Comparison of ENCODE assay signal across 23 cellular contexts in genomic region chr3:97979610-97980009, GRCh38. TPM values are rescaled to one million over a fixed set of nuclear protein-coding genes. Genes with fewer than 3 reads are reported as not detected.
DNase-seq lines count a peak whose midpoint lies in the region; ATAC-seq, FAIRE-seq and TF ChIP-seq lines count a peak whose summit lies in the region.
"Had no signal": no experiment of that assay in that cellular context is flagged by ENCODE, and none has a peak within 500 bp of the region (broad histone marks: within the 10 kb centered on the region; RNA-seq: fewer than 3 reads in every experiment).

No MANE protein-coding gene starts in this region.

- TF ChIP-seq EP300 in HepG2 (IDR thresholded peaks at IDR 0.05; ENCODE audit: low read depth in 2 of 2, low read length in 2 of 2): no peak
- no peak for TF ChIP-seq EP300 in HepG2 (CRISPR knock-in tag; IDR thresholded peaks at IDR 0.05; ENCODE audit: borderline replicate concordance)

- H3K27me3 ChIP-seq in HepG2 (ENCODE audit: control insufficient read depth in 1 of 2, insufficient read depth in 2 of 2, low read length in 2 of 2) (no peaks in the 10 kb centered on the region), right lobe of liver (no peaks in the 10 kb centered on the region), Karpas-422 (ENCODE audit: low read length) (no peaks in the 10 kb centered on the region)
- H3K27me3 ChIP-seq: dorsolateral prefrontal cortex had no signal

- H3K27ac ChIP-seq in HepG2 (ENCODE audit: extremely low read length, insufficient read depth, low read length) (no peak overlapping the region), right lobe of liver (no peak overlapping the region), Karpas-422 (ENCODE audit: low read length) (no peak overlapping the region)
- H3K27ac ChIP-seq: C4-2B, dorsolateral prefrontal cortex, neutrophil had no signal

- H3K9me3 ChIP-seq in HepG2 (ENCODE audit: low read length): no peaks in the 10 kb centered on the region
- no peaks in the 10 kb centered on the region for H3K9me3 ChIP-seq in right lobe of liver
- no peaks in the 10 kb centered on the region for H3K9me3 ChIP-seq in Karpas-422 (ENCODE audit: low read length)
- H3K9me3 ChIP-seq: neutrophil had no signal

- POLR2A ChIA-PET in HepG2 (lab: Yijun Ruan, JAX): no interaction called here

- no peak for FAIRE-seq in HepG2 (lab: Jason Lieb, UNC)
- FAIRE-seq: frontal cortex, GM12878, RCC 7860 had no signal

- H3K36me3 ChIP-seq in HepG2 (replicated peaks in 1 of 2; ENCODE audit: control insufficient read depth in 1 of 2, insufficient read depth in 2 of 2, low read length in 2 of 2): no peaks in the 10 kb centered on the region
- H3K36me3 ChIP-seq in right lobe of liver: no peaks in the 10 kb centered on the region
- H3K36me3 ChIP-seq in Karpas-422 (ENCODE audit: insufficient read depth, low read length): no peaks in the 10 kb centered on the region
- H3K36me3 ChIP-seq: neutrophil had no signal

- intact Hi-C loops in HepG2 (cut with micrococcal nuclease; ENCODE audit: unreplicated experiment): no loop called here
- intact Hi-C loops in right lobe of liver (cut with DNase I): no loop called here
- intact Hi-C loops in left cardiac atrium (cut with DNase I): no loop called here

- no peak for TF ChIP-seq RAD21 in HepG2 (CRISPR knock-in tag; IDR thresholded peaks at IDR 0.05)

- TF ChIP-seq POLR2A in HepG2 (IDR thresholded peaks at IDR 0.05; ENCODE audit: insufficient read depth in 1 of 2, low read depth in 2 of 2, low read length in 2 of 2) (no peak), right lobe of liver (IDR thresholded peaks at IDR 0.05) (no peak)

- H3K9ac ChIP-seq in HepG2 (ENCODE audit: insufficient read depth, low read depth, low read length) (no peak overlapping the region), Karpas-422 (ENCODE audit: low read length) (no peak overlapping the region)

- no peak overlapping the region for H3K4me2 ChIP-seq in HepG2 (ENCODE audit: low read depth, low read length)
- no peak overlapping the region for H3K4me2 ChIP-seq in Karpas-422 (ENCODE audit: low read depth, low read length, poor library complexity, severe bottlenecking)

- H4K20me1 ChIP-seq in HepG2 (ENCODE audit: insufficient read depth, low read length) (no peaks in the 10 kb centered on the region), Karpas-422 (ENCODE audit: insufficient read depth, low read depth, low read length) (no peaks in the 10 kb centered on the region)

- BruUV-seq in HepG2 (replicated peaks; lab: Mats Ljungman, UMichigan): no TSS peak

- in situ Hi-C loops in HepG2 (cut with HindIII; ENCODE audit: extremely low pct_ligation_motif_present, low pct_unique_long_range_greater_than_20kb) (no loop called here), KBM-7 (cut with MboI; ENCODE audit: low pct_unique_long_range_greater_than_20kb, low sequenced_read_pairs) (no loop called here)

- ATAC-seq in HepG2: peak; percentile 81
- no peak for ATAC-seq in right lobe of liver
- ATAC-seq in left cardiac atrium: peak; percentile 53 to 80
- ATAC-seq in HG03469 (IDR thresholded peaks at IDR 0.05; ENCODE audit: unreplicated experiment): no peak
- ATAC-seq: GM12878 had no signal

- H3K4me3 ChIP-seq in HepG2 (replicated peaks in 1 of 3; ENCODE audit: insufficient read depth in 1 of 3, low read depth in 2 of 3, low read length in 3 of 3): no peak overlapping the region
- H3K4me3 ChIP-seq in right lobe of liver: no peak overlapping the region
- no peak overlapping the region for H3K4me3 ChIP-seq in Karpas-422 (ENCODE audit: low read length)
- H3K4me3 ChIP-seq: dorsolateral prefrontal cortex, GM12878 had no signal

- DNase-seq in HepG2 (ENCODE audit: low spot score) (peak; percentile 5), right lobe of liver (no peak), NCI-H82 treated with DMSO at 0.1 percent for 48 hours (lab: John Stamatoyannopoulos, UW; ENCODE audit: unreplicated experiment) (peak; percentile 89), left cardiac atrium (no peak), Karpas-422 (no peak), NCI-H1092 treated with DMSO at 0.1 percent for 48 hours (lab: John Stamatoyannopoulos, UW) (no peak), KBM-7 (no peak)
- DNase-seq: activated CD4-positive, alpha-beta T cell treated with anti-CD3 and anti-CD28 coated beads, Interleukin-2, amount 50 U/mL, for 1 hour; activated T-cell treated with anti-CD3 and anti-CD28 coated beads for 4 hours; amniotic stem cell; dorsolateral prefrontal cortex; GDM1; midbrain; NCI-H1105; retina had no signal

- H3K4me1 ChIP-seq in HepG2 (ENCODE audit: insufficient read depth, low read length) (peaks cover 28% of the 10 kb centered on the region), right lobe of liver (peaks cover 0 to 20% (median 0%) of the 10 kb centered on the region in 4 donors), Karpas-422 (ENCODE audit: low read length) (no peaks in the 10 kb centered on the region)

- 79% methylated on average over 2 of the region's 3 CpGs for WGBS in HepG2 (ENCODE audit: low lambda C conversion rate)
- WGBS in right lobe of liver (ENCODE audit: insufficient coverage, low coverage, low lambda C conversion rate, missing lambda C conversion rate): 84% methylated on average over 3 of the region's 3 CpGs

- H3K79me2 ChIP-seq in HepG2 (ENCODE audit: insufficient read depth, low read length) (no peaks in the 10 kb centered on the region), Karpas-422 (ENCODE audit: low read length) (no peaks in the 10 kb centered on the region)

- H3K9me2 ChIP-seq in Karpas-422 (replicated peaks; ENCODE audit: insufficient read depth, low read length): no peaks in the 10 kb centered on the region

- TF ChIP-seq CTCF in HepG2 (CRISPR knock-in tag; IDR thresholded peaks at IDR 0.05) (no peak), right lobe of liver (IDR thresholded peaks at IDR 0.05) (no peak)

- CTCF ChIA-PET in HepG2 (lab: Yijun Ruan, JAX; ENCODE audit: low intra/inter-chr PET ratio, low total read pairs): no interaction called here

- H2AFZ ChIP-seq in HepG2 (ENCODE audit: low read length) (no peak overlapping the region), Karpas-422 (ENCODE audit: low read length) (no peak overlapping the region)

RNA-seq across cellular contexts. Expression of gene RIOX2, which starts 7.4 kb away (rescaled TPM):
- 43.3 and 52.5 TPM in 2 replicates for total RNA-seq in HepG2 (2016; rRNA removed; fragmentation: Illumina TruSeq; extraction: Trizol)
- 7.6 and 8.5 TPM in 2 replicates for total RNA-seq in HepG2 (2016; cell fraction: cytosol; rRNA removed; fragmentation: Illumina TruSeq; extraction: Trizol; ENCODE audit: low read depth)
- 39.9 and 53.9 TPM in 2 replicates for total RNA-seq in HepG2 (2016; cell fraction: insoluble cytoplasmic fraction; rRNA removed; fragmentation: Illumina TruSeq; extraction: Trizol)
- 17.8 and 19.5 TPM in 2 replicates for total RNA-seq in HepG2 (2016; cell fraction: membrane; rRNA removed; fragmentation: Illumina TruSeq; extraction: Trizol)
- total RNA-seq in HepG2 (2016; cell fraction: nucleus; rRNA removed; fragmentation: Illumina TruSeq; extraction: Trizol): 39.6 and 43.6 TPM in 2 replicates
- polyA plus RNA-seq in HepG2 (2011; rRNA removed): 19.9 and 20.6 TPM in 2 replicates
- 9.8 and 13.9 TPM in 2 replicates for polyA plus RNA-seq in HepG2 (2011; cell fraction: cytosol; rRNA removed)
- 17.8 and 22.6 TPM in 2 replicates for polyA plus RNA-seq in HepG2 (2011; cell fraction: nucleus; rRNA removed)
- polyA plus RNA-seq in HepG2 (2012): 15.3 and 18.5 TPM in 2 replicates
- polyA plus RNA-seq in HepG2 (2016; cell fraction: cytosol; fragmentation: Illumina TruSeq; extraction: Trizol; ENCODE audit: low read depth): 5.7 and 5.9 TPM in 2 replicates
- polyA plus RNA-seq in HepG2 (2016; cell fraction: insoluble cytoplasmic fraction; fragmentation: Illumina TruSeq; extraction: Trizol; ENCODE audit: low read depth): 47.1 and 49.7 TPM in 2 replicates
- polyA plus RNA-seq in HepG2 (2016; cell fraction: membrane; fragmentation: Illumina TruSeq; extraction: Trizol; ENCODE audit: low read depth): 12.6 and 13.2 TPM in 2 replicates
- 45.3 and 47.8 TPM in 2 replicates for polyA plus RNA-seq in HepG2 (2016; cell fraction: nucleus; fragmentation: Illumina TruSeq; extraction: Trizol; ENCODE audit: insufficient read depth, low read depth)
- 32.9 and 36.1 TPM in 2 replicates for polyA minus RNA-seq in HepG2 (2011; rRNA and poly(A)+ RNA removed; ENCODE audit: low replicate concordance)
- polyA minus RNA-seq in HepG2 (2011; cell fraction: cytosol; rRNA and poly(A)+ RNA removed): 10.4 and 10.9 TPM in 2 replicates
- polyA minus RNA-seq in HepG2 (2011; cell fraction: nucleus; rRNA and poly(A)+ RNA removed): 66.2 and 73.6 TPM in 2 replicates
- 10 to 100 TPM; 10.9 to 27.6 (median 15.6) TPM for total RNA-seq in right lobe of liver
- total RNA-seq in left cardiac atrium: 10 to 100 TPM; 12.9 to 16.0 TPM
- total RNA-seq in Karpas-422 (2014; rRNA removed; shearing (Covaris generic); ENCODE audit: low replicate concordance): 53.1 and 55.6 TPM in 2 replicates

RNA-seq across cellular contexts. Expression of gene GABRR3, which starts 55.5 kb away (rescaled TPM):
- 0.31 and 0.42 TPM in 2 replicates for total RNA-seq in HepG2 (2016; rRNA removed; fragmentation: Illumina TruSeq; extraction: Trizol)
- not detected in 2 replicates for total RNA-seq in HepG2 (2016; cell fraction: cytosol; rRNA removed; fragmentation: Illumina TruSeq; extraction: Trizol; ENCODE audit: low read depth)
- total RNA-seq in HepG2 (2016; cell fraction: insoluble cytoplasmic fraction; rRNA removed; fragmentation: Illumina TruSeq; extraction: Trizol): 0.22 and 0.46 TPM in 2 replicates
- total RNA-seq in HepG2 (2016; cell fraction: membrane; rRNA removed; fragmentation: Illumina TruSeq; extraction: Trizol): 0.09 and 0.24 TPM in 2 replicates
- total RNA-seq in HepG2 (2016; cell fraction: nucleus; rRNA removed; fragmentation: Illumina TruSeq; extraction: Trizol): 0.25 and 0.38 TPM in 2 replicates
- polyA plus RNA-seq in HepG2 (2011; rRNA removed): 0.60 and 0.83 TPM in 2 replicates
- 0.35 and 0.45 TPM in 2 replicates for polyA plus RNA-seq in HepG2 (2011; cell fraction: cytosol; rRNA removed)
- 0.39 and 0.83 TPM in 2 replicates for polyA plus RNA-seq in HepG2 (2011; cell fraction: nucleus; rRNA removed)
- polyA plus RNA-seq in HepG2 (2012): 0.21 TPM in 1 of 2 replicates, not detected in the other
- 0.06 TPM in 1 of 2 replicates, not detected in the other for polyA plus RNA-seq in HepG2 (2016; cell fraction: cytosol; fragmentation: Illumina TruSeq; extraction: Trizol; ENCODE audit: low read depth)
- polyA plus RNA-seq in HepG2 (2016; cell fraction: insoluble cytoplasmic fraction; fragmentation: Illumina TruSeq; extraction: Trizol; ENCODE audit: low read depth): 0.33 and 0.48 TPM in 2 replicates
- polyA plus RNA-seq in HepG2 (2016; cell fraction: membrane; fragmentation: Illumina TruSeq; extraction: Trizol; ENCODE audit: low read depth): 0.16 and 0.24 TPM in 2 replicates
- polyA plus RNA-seq in HepG2 (2016; cell fraction: nucleus; fragmentation: Illumina TruSeq; extraction: Trizol; ENCODE audit: insufficient read depth, low read depth): 0.37 and 0.71 TPM in 2 replicates
- polyA minus RNA-seq in HepG2 (2011; rRNA and poly(A)+ RNA removed; ENCODE audit: low replicate concordance): 0.26 TPM in 1 of 2 replicates, not detected in the other
- polyA minus RNA-seq in HepG2 (2011; cell fraction: cytosol; rRNA and poly(A)+ RNA removed): 0.26 TPM in 1 of 2 replicates, not detected in the other
- 0.62 and 0.77 TPM in 2 replicates for polyA minus RNA-seq in HepG2 (2011; cell fraction: nucleus; rRNA and poly(A)+ RNA removed)
- under 1 TPM in 1 of 6 experiments, not detected in 5; 0.51 TPM for total RNA-seq in right lobe of liver
- not detected for total RNA-seq in left cardiac atrium
- not detected in 2 replicates for total RNA-seq in Karpas-422 (2014; rRNA removed; shearing (Covaris generic); ENCODE audit: low replicate concordance)
- total RNA-seq: epithelial cell of proximal tubule, frontal cortex, GM12878, HT-29 had no signal
- polyA plus RNA-seq: GM12878 had no signal

Comparison
In these comparisons a context has a peak if more than half of its experiments do, and no peak if none do; other contexts are left out.
1. ATAC-seq: peak in HepG2 (single experiment) and left cardiac atrium (2 of 2); none in right lobe of liver (0 of 4) and HG03469 (single experiment).
2. DNase-seq: peak in HepG2 (single experiment) and NCI-H82 treated with DMSO at 0.1 percent for 48 hours (single experiment); none in right lobe of liver (0 of 3), left cardiac atrium (single experiment), Karpas-422 (single experiment), NCI-H1092 treated with DMSO at 0.1 percent for 48 hours (single experiment) and KBM-7 (single experiment).